In the genomic region with DNA sequence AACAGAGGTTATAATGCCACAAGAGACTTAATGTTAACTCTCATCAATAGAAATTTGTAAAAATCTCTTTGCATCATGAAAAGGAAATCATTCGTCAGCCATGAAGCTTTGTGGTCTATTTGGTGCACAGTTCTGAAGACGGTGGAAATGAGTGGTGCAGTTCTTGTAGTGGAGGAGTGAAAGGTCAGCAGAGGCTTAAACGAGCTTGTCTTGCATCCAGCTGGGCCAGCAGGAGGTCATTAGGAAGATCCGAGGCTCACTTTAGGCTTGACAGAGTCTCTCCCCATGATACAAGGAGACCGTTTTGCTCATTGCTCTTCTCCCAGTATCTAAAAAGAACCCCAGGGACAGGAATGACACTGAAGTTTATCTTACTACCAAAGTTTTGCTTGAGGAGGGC, we compare ENCODE assay signal across 22 cellular contexts.
"Had no signal": no experiment of that assay in that cellular context is flagged by ENCODE, and none has a peak within 500 bp of the region (broad histone marks: within the 10 kb centered on the region; RNA-seq: fewer than 3 reads in every experiment).

No MANE protein-coding gene starts in this region.

- H3K9me3 Mint-ChIP-seq: activated naive CD8-positive, alpha-beta T cell treated with anti-CD3 and anti-CD28 coated beads, Interleukin-2, amount 10 ng/mL, durations not matched to agents 7 days and 5 days; dendritic cell treated with granulocyte-macrophage colony-stimulating factor and Interleukin-4, amounts not matched to agents 40 ng/mL and 50 ng/mL, for 4 days; natural killer cell; WTC11 had no signal

- H3K4me3 Mint-ChIP-seq: activated CD4-positive, alpha-beta T cell treated with anti-CD3 and anti-CD28 coated beads for 36 hours; activated naive CD4-positive, alpha-beta T cell treated with anti-CD3 and anti-CD28 coated beads for 36 hours; activated naive CD8-positive, alpha-beta T cell treated with anti-CD3 and anti-CD28 coated beads, Interleukin-2, amount 10 ng/mL, durations not matched to agents 7 days and 5 days; dendritic cell treated with granulocyte-macrophage colony-stimulating factor and Interleukin-4, amounts not matched to agents 40 ng/mL and 50 ng/mL, for 4 days; natural killer cell; WTC11 had no signal

- DNase-seq: activated CD4-positive, alpha-beta T cell treated with anti-CD3 and anti-CD28 coated beads for 36 hours; activated CD4-positive, alpha-beta T cell treated with anti-CD3 and anti-CD28 coated beads, Interleukin-2, amount 50 U/mL, for 4 hours; activated CD8-positive, alpha-beta memory T cell treated with anti-CD3 and anti-CD28 coated beads, Interleukin-2, amount 50 U/mL, for 48 hours; activated effector memory CD4-positive, alpha-beta T cell treated with Interleukin-2 at 50 U/mL for 16 hours; activated naive CD4-positive, alpha-beta T cell treated with anti-CD3 and anti-CD28 coated beads for 36 hours; activated naive CD8-positive, alpha-beta T cell treated with anti-CD3 and anti-CD28 coated beads, Interleukin-2, amount 10 ng/mL, durations not matched to agents 7 days and 5 days; activated T-cell treated with anti-CD3 and anti-CD28 coated beads, Interleukin-2, amount 50 U/mL, for 48 hours; amygdala; body of pancreas; effector CD8-positive, alpha-beta T cell; foreskin keratinocyte; left lung; midbrain; natural killer cell; occipital lobe; posterior cingulate gyrus; stimulated activated CD4-positive, alpha-beta T cell treated with anti-CD3 and anti-CD28 coated beads, Interleukin-4, amount 100 ng/mL, for 4 hours; stimulated activated naive CD8-positive, alpha-beta T cell treated with anti-CD3 and anti-CD28 coated beads, Interleukin-15, Interleukin-2, amounts not matched to agents 100 U/mL and 50 U/mL, for 24 hours; T-helper 9 cell; upper lobe of right lung had no signal

- H3K4me1 Mint-ChIP-seq: activated CD4-positive, alpha-beta T cell treated with anti-CD3 and anti-CD28 coated beads for 36 hours; activated naive CD8-positive, alpha-beta T cell treated with anti-CD3 and anti-CD28 coated beads, Interleukin-2, amount 10 ng/mL, durations not matched to agents 7 days and 5 days had no signal

- H3K27me3 Mint-ChIP-seq: activated CD4-positive, alpha-beta T cell treated with anti-CD3 and anti-CD28 coated beads for 36 hours had no signal

- H3K36me3 ChIP-seq: left lung, upper lobe of right lung had no signal

- H3K27ac ChIP-seq: body of pancreas, foreskin keratinocyte, left lung, upper lobe of right lung had no signal

- H3K9me3 ChIP-seq: body of pancreas, left lung, upper lobe of right lung had no signal

- H3K27ac Mint-ChIP-seq: activated CD4-positive, alpha-beta T cell treated with anti-CD3 and anti-CD28 coated beads for 36 hours; activated naive CD4-positive, alpha-beta T cell treated with anti-CD3 and anti-CD28 coated beads for 36 hours; activated naive CD8-positive, alpha-beta T cell treated with anti-CD3 and anti-CD28 coated beads, Interleukin-2, amount 10 ng/mL, durations not matched to agents 7 days and 5 days; dendritic cell treated with granulocyte-macrophage colony-stimulating factor and Interleukin-4, amounts not matched to agents 40 ng/mL and 50 ng/mL, for 4 days; WTC11 had no signal

- H3K36me3 Mint-ChIP-seq: activated naive CD8-positive, alpha-beta T cell treated with anti-CD3 and anti-CD28 coated beads, Interleukin-2, amount 10 ng/mL, durations not matched to agents 7 days and 5 days; natural killer cell; WTC11 had no signal

- ATAC-seq: activated CD4-positive, alpha-beta T cell treated with anti-CD3 and anti-CD28 coated beads for 36 hours; body of pancreas; foreskin keratinocyte; left lung; natural killer cell; stimulated activated naive CD8-positive, alpha-beta T cell treated with anti-CD3 and anti-CD28 coated beads, Interleukin-15, Interleukin-2, amounts not matched to agents 100 U/mL and 50 U/mL, for 24 hours; upper lobe of right lung; WTC11 had no signal

- H3K4me1 ChIP-seq: body of pancreas, left lung, upper lobe of right lung had no signal

- H3K27me3 ChIP-seq: body of pancreas, foreskin keratinocyte, left lung, upper lobe of right lung had no signal

- H3K4me3 ChIP-seq: body of pancreas, left lung, upper lobe of right lung had no signal
